In the genomic region with DNA sequence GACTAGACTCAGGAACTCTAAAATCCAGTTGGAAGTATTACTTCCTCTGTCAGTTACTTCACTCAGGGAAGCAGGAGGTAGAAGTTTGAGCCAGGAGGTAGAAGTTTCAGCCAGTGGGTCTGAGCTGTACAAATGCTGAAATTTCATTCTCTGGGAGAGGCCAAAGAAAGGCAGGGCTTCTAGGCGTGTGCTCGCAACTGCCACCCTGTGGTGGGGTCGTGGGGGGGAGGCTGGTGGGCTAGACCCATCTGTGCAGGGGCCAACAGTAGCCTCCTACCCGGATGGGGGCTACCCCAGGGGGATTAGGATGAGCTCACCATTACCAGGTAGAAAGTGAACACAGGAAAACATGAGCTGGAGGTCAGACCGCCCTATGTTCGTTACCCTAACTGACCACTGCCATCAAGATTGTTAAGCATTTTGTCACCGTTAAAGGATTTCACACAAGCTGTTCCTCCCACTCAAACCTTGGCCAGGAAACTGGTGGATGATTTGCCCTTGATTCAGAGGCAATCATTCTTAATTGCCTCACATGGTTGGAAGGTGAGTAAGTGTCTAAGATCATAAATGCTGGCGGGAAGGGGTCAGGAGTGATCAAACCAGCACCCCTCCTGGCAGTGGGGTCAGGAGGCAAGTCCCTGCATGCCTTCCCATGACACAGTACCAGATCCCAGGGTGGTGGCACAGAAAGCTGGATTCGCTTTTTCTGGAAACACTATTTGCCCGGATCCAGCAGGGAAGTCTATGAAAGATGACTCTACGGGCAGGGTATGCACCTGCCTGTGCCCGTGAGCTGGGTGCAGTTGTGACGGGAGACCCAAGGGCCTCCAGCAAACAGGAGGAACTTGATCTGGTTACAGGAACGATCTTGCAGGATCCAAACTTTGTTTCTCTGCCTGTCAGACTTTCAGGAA, we compare ENCODE assay signal across 1 cellular context.
TF ChIP-seq lines count a peak whose summit lies in the region.

No MANE protein-coding gene starts in this region.

TF ChIP-seq in H1, 55 proteins besides CTCF, POLR2A, EP300 and RAD21 (continued from another document):
- TF ChIP-seq NANOG (IDR thresholded peaks at IDR 0.05; ENCODE audit: insufficient read depth, low read depth, low read length, poor library complexity, severe bottlenecking) (no peak), HDAC2 (IDR thresholded peaks at IDR 0.05; ENCODE audit: borderline replicate concordance in 1 of 2, low read depth in 2 of 2, low read length in 2 of 2) (no peak), TBP (IDR thresholded peaks at IDR 0.05; ENCODE audit: low read depth, low read length) (no peak), CEBPB (IDR thresholded peaks at IDR 0.05; ENCODE audit: low read depth, low read length) (no peak), RFX5 (IDR thresholded peaks at IDR 0.05; ENCODE audit: borderline replicate concordance, low read depth, low read length) (no peak), RXRA (IDR thresholded peaks at IDR 0.05; ENCODE audit: insufficient read depth, low read depth, low read length) (no peak)
- TF ChIP-seq, protein P1, sequence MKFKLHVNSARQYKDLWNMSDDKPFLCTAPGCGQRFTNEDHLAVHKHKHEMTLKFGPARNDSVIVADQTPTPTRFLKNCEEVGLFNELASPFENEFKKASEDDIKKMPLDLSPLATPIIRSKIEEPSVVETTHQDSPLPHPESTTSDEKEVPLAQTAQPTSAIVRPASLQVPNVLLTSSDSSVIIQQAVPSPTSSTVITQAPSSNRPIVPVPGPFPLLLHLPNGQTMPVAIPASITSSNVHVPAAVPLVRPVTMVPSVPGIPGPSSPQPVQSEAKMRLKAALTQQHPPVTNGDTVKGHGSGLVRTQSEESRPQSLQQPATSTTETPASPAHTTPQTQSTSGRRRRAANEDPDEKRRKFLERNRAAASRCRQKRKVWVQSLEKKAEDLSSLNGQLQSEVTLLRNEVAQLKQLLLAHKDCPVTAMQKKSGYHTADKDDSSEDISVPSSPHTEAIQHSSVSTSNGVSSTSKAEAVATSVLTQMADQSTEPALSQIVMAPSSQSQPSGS (IDR thresholded peaks at IDR 0.05; ENCODE audit: low read length), result no peak
- TF ChIP-seq, protein P2, sequence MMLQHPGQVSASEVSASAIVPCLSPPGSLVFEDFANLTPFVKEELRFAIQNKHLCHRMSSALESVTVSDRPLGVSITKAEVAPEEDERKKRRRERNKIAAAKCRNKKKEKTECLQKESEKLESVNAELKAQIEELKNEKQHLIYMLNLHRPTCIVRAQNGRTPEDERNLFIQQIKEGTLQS (IDR thresholded peaks at IDR 0.05; ENCODE audit: insufficient read depth, low read depth, low read length), result no peak
